17 cellular contexts compared by ENCODE assay signal in genomic region chr13:56351041-56351440, GRCh38.
A peak's percentile ranks its signal among the peaks of the same experiment; 100 is the strongest.
DNase-seq lines count a peak whose midpoint lies in the region.
"Had no signal": no experiment of that assay in that cellular context is flagged by ENCODE, and none has a peak within 500 bp of the region (broad histone marks: within the 10 kb centered on the region; RNA-seq: fewer than 3 reads in every experiment).

No MANE protein-coding gene starts in this region.

- no peaks in the 10 kb centered on the region for H3K4me1 Mint-ChIP-seq in immature natural killer cell
- H3K4me1 Mint-ChIP-seq: natural killer cell had no signal

- H3K4me3 Mint-ChIP-seq in immature natural killer cell = no peak overlapping the region
- H3K4me3 Mint-ChIP-seq: natural killer cell; T-helper 1 cell treated with Interleukin-12 subunit alpha and Interleukin-12 subunit beta and Interleukin-4 antibody, amounts not matched to agents 30 μg/mL and 1 μg/mL, for 36 hours had no signal

- DNase-seq in COLO668 (lab: John Stamatoyannopoulos, UW; ENCODE audit: unreplicated experiment) (peak; percentile 49), HK-2 (ENCODE audit: unreplicated experiment) (peak; percentile 20), NCI-H69 (lab: John Stamatoyannopoulos, UW) (peak; percentile 74), iPS DF 19.7 (ENCODE audit: low read depth, low spot score) (peak; percentile 2), immature natural killer cell (no peak), NCI-H82 (lab: John Stamatoyannopoulos, UW) (no peak), Ammon's horn (ENCODE audit: low spot score) (no peak), anterior cingulate cortex (lab: John Stamatoyannopoulos, UW) (no peak)
- DNase-seq: activated effector memory CD4-positive, alpha-beta T cell treated with Interleukin-2 at 50 U/mL for 16 hours; AML-193; cerebellar nuclear complex; foreskin melanocyte; natural killer cell; NCI-H1436 treated with DMSO at 0.1 percent for 48 hours; NK-92 treated with Interleukin-12 subunit alpha and Interleukin-12 subunit beta, amount 100 ng/mL, for 24 hours; SHP77 treated with DMSO at 0.1 percent for 48 hours had no signal

- no peak overlapping the region for H3K27ac Mint-ChIP-seq in immature natural killer cell
- H3K27ac Mint-ChIP-seq: natural killer cell; T-helper 1 cell treated with Interleukin-12 subunit alpha and Interleukin-12 subunit beta and Interleukin-4 antibody, amounts not matched to agents 30 μg/mL and 1 μg/mL, for 36 hours had no signal

- peaks cover 0 to 10% (median 0%) of the 10 kb centered on the region in 3 donors for H3K36me3 Mint-ChIP-seq in immature natural killer cell

- H3K9me3 Mint-ChIP-seq in immature natural killer cell = peaks cover 10 to 36% (median 24%) of the 10 kb centered on the region in 6 donors

- H3K27me3 Mint-ChIP-seq in immature natural killer cell (ENCODE audit: low read depth in 3 of 3) = no peaks in the 10 kb centered on the region

Comparison
In these comparisons a context has a peak if more than half of its experiments do, and no peak if none do; other contexts are left out.
1. DNase-seq: peak in COLO668 (single experiment), HK-2 (single experiment), NCI-H69 (single experiment) and iPS DF 19.7 (single experiment); none in immature natural killer cell (0 of 3), NCI-H82 (single experiment), Ammon's horn (single experiment) and anterior cingulate cortex (0 of 58).